In genomic region chr13:73251866-73252265, GRCh38 we compare ENCODE assay signal across 25 cellular contexts.
"Had no signal": no experiment of that assay in that cellular context is flagged by ENCODE, and none has a peak within 500 bp of the region (broad histone marks: within the 10 kb centered on the region; RNA-seq: fewer than 3 reads in every experiment).

No MANE protein-coding gene starts in this region.

- DNase-seq: hypothalamus; immature natural killer cell; kidney; left colon; left lung; lower lobe of right lung; mammary epithelial cell; mesenchymal stem cell; naive thymus-derived CD8-positive, alpha-beta T cell; nephron progenitor cell; ovary; psoas muscle; right lobe of liver; stimulated activated CD4-positive, alpha-beta T cell treated with anti-CD3 and anti-CD28 coated beads, Interleukin-1b, Interleukin-23, amount 100 ng/mL, for 48 hours; stimulated activated CD4-positive, alpha-beta T cell treated with anti-CD3 and anti-CD28 coated beads, Interleukin-4, amount 100 ng/mL, for 1 hour; stimulated activated naive B cell treated with anti-CD40 and anti-IgM and Interleukin-4, amounts not matched to agents 10 μg/mL and 1 μg/mL and 100 μg/mL, for 72 hours; stimulated activated naive CD8-positive, alpha-beta T cell treated with anti-CD3 and anti-CD28 coated beads, Interleukin-15, Interleukin-2, amounts not matched to agents 100 U/mL and 50 U/mL, for 24 hours; stomach; testis; thyroid gland; trophoblast cell; uterus had no signal

- H3K4me1 ChIP-seq: left lung, psoas muscle, right atrium auricular region, right lobe of liver, testis, uterus had no signal

- H3K4me1 Mint-ChIP-seq: immature natural killer cell; stimulated activated naive B cell treated with anti-CD40 and anti-IgM and Interleukin-4, amounts not matched to agents 10 μg/mL and 1 μg/mL and 100 μg/mL, for 72 hours had no signal

- H3K4me2 ChIP-seq: smooth muscle cell had no signal

- H3K27me3 ChIP-seq: left lung, ovary, right atrium auricular region, right lobe of liver, stomach, testis, thyroid gland, uterus had no signal

- H3K36me3 ChIP-seq: left lung, lower lobe of right lung, ovary, right atrium auricular region, right lobe of liver, stomach, thyroid gland, uterus had no signal

- H3K27ac Mint-ChIP-seq: immature natural killer cell; naive thymus-derived CD8-positive, alpha-beta T cell; nephron progenitor cell; stimulated activated naive B cell treated with anti-CD40 and anti-IgM and Interleukin-4, amounts not matched to agents 10 μg/mL and 1 μg/mL and 100 μg/mL, for 72 hours had no signal

- FAIRE-seq: islet of Langerhans, kidney had no signal

- H3K36me3 Mint-ChIP-seq: immature natural killer cell; naive thymus-derived CD8-positive, alpha-beta T cell; stimulated activated naive B cell treated with anti-CD40 and anti-IgM and Interleukin-4, amounts not matched to agents 10 μg/mL and 1 μg/mL and 100 μg/mL, for 72 hours had no signal

- H3K27ac ChIP-seq: left lung, lower lobe of right lung, ovary, psoas muscle, right atrium auricular region, right lobe of liver, stomach, testis, thyroid gland, uterus had no signal

- H3K9me3 ChIP-seq: left lung, lower lobe of right lung, ovary, psoas muscle, right atrium auricular region, right lobe of liver, stomach, testis, thyroid gland, uterus had no signal

- H3K4me3 ChIP-seq: left lung, lower lobe of right lung, ovary, psoas muscle, right atrium auricular region, right lobe of liver, smooth muscle cell, stomach, testis, thyroid gland, uterus had no signal

- H3K4me3 Mint-ChIP-seq: immature natural killer cell; naive thymus-derived CD8-positive, alpha-beta T cell; nephron progenitor cell; stimulated activated naive B cell treated with anti-CD40 and anti-IgM and Interleukin-4, amounts not matched to agents 10 μg/mL and 1 μg/mL and 100 μg/mL, for 72 hours had no signal

- H3K27me3 Mint-ChIP-seq: naive thymus-derived CD8-positive, alpha-beta T cell; stimulated activated naive B cell treated with anti-CD40 and anti-IgM and Interleukin-4, amounts not matched to agents 10 μg/mL and 1 μg/mL and 100 μg/mL, for 72 hours had no signal

- H3K9me3 Mint-ChIP-seq: immature natural killer cell, nephron progenitor cell had no signal
